In genomic region chr1:79785964-79786363, GRCh38 we compare ENCODE assay signal across 19 cellular contexts.
DNase-seq lines count a peak whose midpoint lies in the region; ATAC-seq, FAIRE-seq and TF ChIP-seq lines count a peak whose summit lies in the region.
"Had no signal": no experiment of that assay in that cellular context is flagged by ENCODE, and none has a peak within 500 bp of the region (broad histone marks: within the 10 kb centered on the region; RNA-seq: fewer than 3 reads in every experiment).

No MANE protein-coding gene starts in this region.

- H3K4me2 ChIP-seq in OCI-LY1 (ENCODE audit: low read length) (no peak overlapping the region), OCI-LY7 (ENCODE audit: low read length) (no peak overlapping the region)
- H3K4me2 ChIP-seq: A549; BLaER1 treated with 17β-estradiol and CSF1 and Interleukin-3, amounts not matched to agents 10 nM and 100 nM had no signal

- BruUV-seq in OCI-LY7 (replicated peaks; lab: Mats Ljungman, UMichigan), result no TSS peak

- H2AFZ ChIP-seq in OCI-LY1 (ENCODE audit: low read length), result peak overlapping the region; percentile 65; the same call in 1 of the 2 replicates
- H2AFZ ChIP-seq in OCI-LY7 (ENCODE audit: low read length), result peak overlapping the region; percentile 36; the same call in 1 of the 2 replicates

- TF ChIP-seq EP300 in ovary (IDR thresholded peaks at IDR 0.05), result no peak

- TF ChIP-seq POLR2A in ovary (IDR thresholded peaks at IDR 0.05), result no peak

- H3K9ac ChIP-seq in OCI-LY1 (ENCODE audit: low read length), result no peak overlapping the region
- H3K9ac ChIP-seq: BLaER1 treated with 17β-estradiol and CSF1 and Interleukin-3, amounts not matched to agents 10 nM and 100 nM had no signal

- H3K27ac ChIP-seq in OCI-LY1 (ENCODE audit: low read depth, low read length, poor library complexity, severe bottlenecking) (no peak overlapping the region), OCI-LY7 (ENCODE audit: low read depth, low read length, poor library complexity, severe bottlenecking) (no peak overlapping the region), pancreas (no peak overlapping the region), ovary (no peak overlapping the region)
- H3K27ac ChIP-seq: 22Rv1; A549; BLaER1 treated with 17β-estradiol and CSF1 and Interleukin-3, amounts not matched to agents 10 nM and 100 nM; C4-2B had no signal

- no peaks in the 10 kb centered on the region for H3F3A ChIP-seq in OCI-LY1 (ENCODE audit: insufficient read depth, low read length)

- H3K36me3 ChIP-seq in OCI-LY1 (ENCODE audit: insufficient read depth, low read length) (no peaks in the 10 kb centered on the region), OCI-LY7 (ENCODE audit: insufficient read depth, low read length) (no peaks in the 10 kb centered on the region), pancreas (no peaks in the 10 kb centered on the region), ovary (no peaks in the 10 kb centered on the region)
- H3K36me3 ChIP-seq: BLaER1 treated with 17β-estradiol and CSF1 and Interleukin-3, amounts not matched to agents 10 nM and 100 nM had no signal

- H4K20me1 ChIP-seq in OCI-LY1 (ENCODE audit: insufficient read depth, low read length) (no peaks in the 10 kb centered on the region), OCI-LY7 (ENCODE audit: insufficient read depth, low read length) (no peaks in the 10 kb centered on the region)
- H4K20me1 ChIP-seq: BLaER1 treated with 17β-estradiol and CSF1 and Interleukin-3, amounts not matched to agents 10 nM and 100 nM had no signal

- POLR2A ChIA-PET in OCI-LY7 (lab: Charles Lee), result interaction anchor here (1.1 to 1.6 kb wide), 3 partner anchors 9 to 14 kb away, joined by 3 to 5 read pairs (median 5); no protein-coding TSS in a partner anchor

- no peak for FAIRE-seq in pancreas (lab: Jason Lieb, UNC)
- FAIRE-seq: A549, D721Med, G401.6, GM12891 had no signal

- no peaks in the 10 kb centered on the region for H3K9me2 ChIP-seq in OCI-LY1 (ENCODE audit: low read depth, low read length)
- no peaks in the 10 kb centered on the region for H3K9me2 ChIP-seq in OCI-LY7 (ENCODE audit: insufficient read depth, low read length)

- H3K79me2 ChIP-seq in OCI-LY1 (ENCODE audit: insufficient read depth, low read length), result no peaks in the 10 kb centered on the region
- no peaks in the 10 kb centered on the region for H3K79me2 ChIP-seq in OCI-LY7 (ENCODE audit: insufficient read depth, low read depth, low read length)

- H3K4me1 ChIP-seq in OCI-LY1 (ENCODE audit: insufficient read depth, low read length, severe bottlenecking), result peaks cover 19% of the 10 kb centered on the region
- peaks cover 9% of the 10 kb centered on the region for H3K4me1 ChIP-seq in OCI-LY7 (ENCODE audit: insufficient read depth, low read length, poor library complexity, severe bottlenecking)
- peaks cover 0 to 13% (median 8%) of the 10 kb centered on the region in 3 donors for H3K4me1 ChIP-seq in pancreas
- H3K4me1 ChIP-seq in ovary (ENCODE audit: insufficient read depth), result no peaks in the 10 kb centered on the region
- H3K4me1 ChIP-seq: A549; BLaER1 treated with 17β-estradiol and CSF1 and Interleukin-3, amounts not matched to agents 10 nM and 100 nM; Caco-2 had no signal

- DNase-seq in OCI-LY7 (ENCODE audit: low spot score) (no peak), pancreas (no peak), superior temporal gyrus (ENCODE audit: extremely low spot score) (no peak), ovary (no peak)
- DNase-seq: AML-193; Caco-2; Calu3; CD4-positive, alpha-beta T cell; CD8-positive, alpha-beta T cell; DMS79 treated with DMSO at 0.1 percent for 48 hours; GF-D8 had no signal

- 31 to 44% methylated on average over 1 of the region's 1 CpG for WGBS in pancreas, 2 donors
- WGBS in ovary, 3 donors, result 84 to 97% (median 95%) methylated on average over 1 of the region's 1 CpG

- no peaks in the 10 kb centered on the region for H3K27me3 ChIP-seq in OCI-LY1 (ENCODE audit: insufficient read depth, low read length)
- no peaks in the 10 kb centered on the region for H3K27me3 ChIP-seq in pancreas
- H3K27me3 ChIP-seq in ovary, result no peaks in the 10 kb centered on the region
- H3K27me3 ChIP-seq: BLaER1 treated with 17β-estradiol and CSF1 and Interleukin-3, amounts not matched to agents 10 nM and 100 nM had no signal

- intact Hi-C loops in OCI-LY7 (cut with micrococcal nuclease; ENCODE audit: unreplicated experiment) (no loop called here), pancreas (cut with DNase I) (no loop called here), ovary (cut with DNase I) (no loop called here)

- ATAC-seq in pancreas, result peak in 3 of 4 donors; percentile 57 to 79 (median 72)
- ATAC-seq: A549; CD8-positive, alpha-beta T cell had no signal

- no peak overlapping the region for H3K4me3 ChIP-seq in OCI-LY1 (ENCODE audit: low read depth, low read length, poor library complexity, severe bottlenecking)
- no peak overlapping the region for H3K4me3 ChIP-seq in OCI-LY7 (ENCODE audit: low read depth, low read length, poor library complexity, severe bottlenecking)
- no peak overlapping the region for H3K4me3 ChIP-seq in pancreas
- H3K4me3 ChIP-seq in ovary, result no peak overlapping the region
- H3K4me3 ChIP-seq: A549; BLaER1 treated with 17β-estradiol and CSF1 and Interleukin-3, amounts not matched to agents 10 nM and 100 nM had no signal

- H3K9me3 ChIP-seq in OCI-LY1 (ENCODE audit: low read length), result no peaks in the 10 kb centered on the region
- H3K9me3 ChIP-seq in OCI-LY7 (ENCODE audit: low read length), result no peaks in the 10 kb centered on the region
- no peaks in the 10 kb centered on the region for H3K9me3 ChIP-seq in pancreas
- no peaks in the 10 kb centered on the region for H3K9me3 ChIP-seq in ovary
- H3K9me3 ChIP-seq: A549; BLaER1 treated with 17β-estradiol and CSF1 and Interleukin-3, amounts not matched to agents 10 nM and 100 nM; Caco-2 had no signal

- CTCF ChIA-PET in OCI-LY7 (lab: Charles Lee; ENCODE audit: unreplicated experiment), result no interaction called here

- TF ChIP-seq CTCF in OCI-LY1 (IDR thresholded peaks at IDR 0.05; ENCODE audit: low read length) (no peak), OCI-LY7 (conservative IDR thresholded peaks at IDR 0.05; ENCODE audit: low read length) (no peak), pancreas (IDR thresholded peaks at IDR 0.05) (no peak), ovary (IDR thresholded peaks at IDR 0.05) (no peak)
